8 cellular contexts compared by ENCODE assay signal in genomic region chr19:13172335-13173128, GRCh38. TPM values are rescaled to one million over a fixed set of nuclear protein-coding genes. Genes with fewer than 3 reads are reported as not detected.
DNase-seq lines count a peak whose midpoint lies in the region; ATAC-seq, FAIRE-seq and TF ChIP-seq lines count a peak whose summit lies in the region.

No MANE protein-coding gene starts in this region.

- H3K27me3 ChIP-seq in pancreas: no peaks in the 10 kb centered on the region
- H3K27me3 ChIP-seq in aorta (ENCODE audit: control insufficient read depth in 1 of 2, insufficient read depth in 2 of 2, low read length in 1 of 2): no peaks in the 10 kb centered on the region

- FAIRE-seq in pancreas (lab: Jason Lieb, UNC): no peak

- peak overlapping the region; percentile 95 for H3K27ac Mint-ChIP-seq in activated T-helper 1 cell treated with anti-CD3 and anti-CD28 coated beads, Interleukin-12 subunit alpha, Interleukin-12 subunit beta, Interleukin-2, Interleukin-4 antibody, amounts not matched to agents 30 ng/mL and 10 ng/mL and 1 ng/mL, durations not matched to agents 14 hours and 24 hours and 36 hours

- H3K36me3 ChIP-seq in pancreas: no peaks in the 10 kb centered on the region
- H3K36me3 ChIP-seq in aorta (ENCODE audit: control insufficient read depth in 1 of 2, insufficient read depth in 2 of 2, low read length in 1 of 2): no peaks in the 10 kb centered on the region

- peaks cover 51% of the 10 kb centered on the region for H3K4me1 Mint-ChIP-seq in activated T-helper 1 cell treated with anti-CD3 and anti-CD28 coated beads, Interleukin-12 subunit alpha, Interleukin-12 subunit beta, Interleukin-2, Interleukin-4 antibody, amounts not matched to agents 30 ng/mL and 10 ng/mL and 1 ng/mL, durations not matched to agents 14 hours and 24 hours and 36 hours (ENCODE audit: low read depth)

- H3K4me3 ChIP-seq in fibroblast of the aortic adventitia (ENCODE audit: low read depth, low read length) (no peak overlapping the region), pancreas (no peak overlapping the region), aorta (ENCODE audit: low read length in 2 of 2) (no peak overlapping the region)

- peaks cover 0 to 8% (median 0%) of the 10 kb centered on the region in 3 donors for H3K4me1 ChIP-seq in pancreas
- H3K4me1 ChIP-seq in aorta (ENCODE audit: control insufficient read depth in 1 of 2, insufficient read depth in 2 of 2, low read length in 2 of 2): no peaks in the 10 kb centered on the region

- H3K9me3 ChIP-seq in pancreas (no peaks in the 10 kb centered on the region), aorta (ENCODE audit: control insufficient read depth, low read length) (no peaks in the 10 kb centered on the region)

- 71 to 72% methylated on average over 19 of the region's 19 CpGs for WGBS in pancreas, 2 donors
- WGBS in aorta, 2 donors: 9 to 14% methylated on average over 19 of the region's 19 CpGs

- DNase-seq in H4 (ENCODE audit: low spot score) (peak; percentile 90), fibroblast of the aortic adventitia (ENCODE audit: low read depth) (peak; percentile 78), pancreas (peak in 5 of 6 donors; percentile 58 to 85 (median 73)), aorta (peak; percentile 95)
- no peak for DNase-seq in activated T-helper 1 cell treated with anti-CD3 and anti-CD28 coated beads, Interleukin-12 subunit alpha, Interleukin-12 subunit beta, Interleukin-2, Interleukin-4 antibody, amounts not matched to agents 30 ng/mL and 10 ng/mL and 1 ng/mL, durations not matched to agents 14 hours and 24 hours and 36 hours (ENCODE audit: low spot score)

- ATAC-seq in pancreas: peak in 3 of 4 donors; percentile 23 to 49 (median 33)
- peak; percentile 64 for ATAC-seq in aorta (ENCODE audit: low FRiP score)
- no peak for ATAC-seq in HG02938 (IDR thresholded peaks at IDR 0.05; ENCODE audit: unreplicated experiment)
- no peak for ATAC-seq in GM21360 (IDR thresholded peaks at IDR 0.05; ENCODE audit: unreplicated experiment)

- peaks cover 8% of the 10 kb centered on the region for H3K36me3 Mint-ChIP-seq in activated T-helper 1 cell treated with anti-CD3 and anti-CD28 coated beads, Interleukin-12 subunit alpha, Interleukin-12 subunit beta, Interleukin-2, Interleukin-4 antibody, amounts not matched to agents 30 ng/mL and 10 ng/mL and 1 ng/mL, durations not matched to agents 14 hours and 24 hours and 36 hours (ENCODE audit: low read depth)

- intact Hi-C loops in activated T-helper 1 cell treated with anti-CD3 and anti-CD28 coated beads, Interleukin-12 subunit alpha, Interleukin-12 subunit beta, Interleukin-2, Interleukin-4 antibody, amounts not matched to agents 30 ng/mL and 10 ng/mL and 1 ng/mL, durations not matched to agents 14 hours and 24 hours and 36 hours (cut with micrococcal nuclease): loop anchor here (2.0 kb wide), 1 partner anchor 18 kb away; no protein-coding TSS in a partner anchor
- intact Hi-C loops in pancreas (cut with DNase I) (no loop called here), aorta (cut with DNase I) (loop anchor here in 1 of 2 donors (10.0 kb wide), 1 partner anchor 552 kb away; no protein-coding TSS in a partner anchor)

- peak overlapping the region; percentile 82 for H3K4me3 Mint-ChIP-seq in activated T-helper 1 cell treated with anti-CD3 and anti-CD28 coated beads, Interleukin-12 subunit alpha, Interleukin-12 subunit beta, Interleukin-2, Interleukin-4 antibody, amounts not matched to agents 30 ng/mL and 10 ng/mL and 1 ng/mL, durations not matched to agents 14 hours and 24 hours and 36 hours

- H3K27ac ChIP-seq in pancreas (peak overlapping the region in 3 of 4 donors; percentile 35 to 67 (median 65)), aorta (ENCODE audit: low read depth in 1 of 2, low read length in 2 of 2) (peak overlapping the region; percentile 31 to 96)

- TF ChIP-seq CTCF in fibroblast of the aortic adventitia (IDR thresholded peaks at IDR 0.05; ENCODE audit: insufficient read depth, low read length) (no peak), pancreas (IDR thresholded peaks at IDR 0.05) (no peak)

- H3K9me3 Mint-ChIP-seq in activated T-helper 1 cell treated with anti-CD3 and anti-CD28 coated beads, Interleukin-12 subunit alpha, Interleukin-12 subunit beta, Interleukin-2, Interleukin-4 antibody, amounts not matched to agents 30 ng/mL and 10 ng/mL and 1 ng/mL, durations not matched to agents 14 hours and 24 hours and 36 hours: no peaks in the 10 kb centered on the region

- H3K27me3 Mint-ChIP-seq in activated T-helper 1 cell treated with anti-CD3 and anti-CD28 coated beads, Interleukin-12 subunit alpha, Interleukin-12 subunit beta, Interleukin-2, Interleukin-4 antibody, amounts not matched to agents 30 ng/mL and 10 ng/mL and 1 ng/mL, durations not matched to agents 14 hours and 24 hours and 36 hours (ENCODE audit: insufficient read depth): no peaks in the 10 kb centered on the region

TF ChIP-seq in PFSK-1, 5 proteins besides CTCF, POLR2A, EP300 and RAD21 (continues in another document):
- TF ChIP-seq REST (IDR thresholded peaks at IDR 0.05; ENCODE audit: insufficient read depth in 1 of 2, low read depth in 2 of 2, low read length in 2 of 2) (no peak), FOXP2 (optimal IDR thresholded peaks at IDR 0.05; ENCODE audit: borderline replicate concordance, extremely low read depth, extremely low read length, insufficient read depth) (peak; percentile 69), POLR2AphosphoS5 (IDR thresholded peaks at IDR 0.05; ENCODE audit: low read depth, low read length) (no peak; the same call in 1 of the 2 replicates)

RNA-seq across cellular contexts. Expression of gene IER2, which starts 22.3 kb away (rescaled TPM):
- total RNA-seq in H4 (2014; rRNA removed; shearing (Covaris generic)): 6.4 and 14.6 TPM in 2 replicates
- polyA plus RNA-seq in PFSK-1 (2012; ENCODE audit: insufficient read length, low read depth): 110 TPM
- 173 and 175 TPM in 2 replicates for total RNA-seq in activated T-helper 1 cell treated with anti-CD3 and anti-CD28 coated beads, Interleukin-12 subunit alpha, Interleukin-12 subunit beta, Interleukin-2, Interleukin-4 antibody, amounts not matched to agents 30 ng/mL and 10 ng/mL and 1 ng/mL, durations not matched to agents 14 hours and 24 hours and 36 hours
- 20.3 and 43.5 TPM in 2 replicates for total RNA-seq in fibroblast of the aortic adventitia (ENCODE audit: low replicate concordance)
- 10 to 100 TPM; 32.4 to 59.2 (median 37.7) TPM for total RNA-seq in pancreas
- 100 to 1,000 TPM in 1 of 2 donors, 10 to 100 TPM in 1; 80.7 to 179 TPM for polyA plus RNA-seq in pancreas
- 100 to 1,000 TPM; 143 to 239 TPM for total RNA-seq in aorta
- 100 to 1,000 TPM in 1 of 2 donors, 10 to 100 TPM in 1; 39.7 to 269 TPM for polyA plus RNA-seq in aorta

RNA-seq across cellular contexts. Expression of gene STX10, which starts 22.4 kb away (rescaled TPM):
- total RNA-seq in H4 (2014; rRNA removed; shearing (Covaris generic)): 68.5 and 94.4 TPM in 2 replicates
- 141 TPM for polyA plus RNA-seq in PFSK-1 (2012; ENCODE audit: insufficient read length, low read depth)
- 73.8 and 78.1 TPM in 2 replicates for total RNA-seq in activated T-helper 1 cell treated with anti-CD3 and anti-CD28 coated beads, Interleukin-12 subunit alpha, Interleukin-12 subunit beta, Interleukin-2, Interleukin-4 antibody, amounts not matched to agents 30 ng/mL and 10 ng/mL and 1 ng/mL, durations not matched to agents 14 hours and 24 hours and 36 hours
- total RNA-seq in fibroblast of the aortic adventitia (ENCODE audit: low replicate concordance) (62.7 and 122 TPM in 2 replicates), pancreas (10 to 100 TPM; 14.0 to 24.6 (median 17.0) TPM), aorta (10 to 100 TPM; 33.0 to 47.4 TPM)
- polyA plus RNA-seq in pancreas (10 to 100 TPM; 61.4 to 73.5 TPM), aorta (100 to 1,000 TPM in 1 of 2 donors, 10 to 100 TPM in 1; 70.5 to 105 TPM)

RNA-seq across cellular contexts. Expression of gene NACC1, which starts 54.5 kb away (rescaled TPM):
- total RNA-seq in H4 (2014; rRNA removed; shearing (Covaris generic)): 46.2 and 55.0 TPM in 2 replicates
- 58.8 TPM for polyA plus RNA-seq in PFSK-1 (2012; ENCODE audit: insufficient read length, low read depth)
- total RNA-seq in activated T-helper 1 cell treated with anti-CD3 and anti-CD28 coated beads, Interleukin-12 subunit alpha, Interleukin-12 subunit beta, Interleukin-2, Interleukin-4 antibody, amounts not matched to agents 30 ng/mL and 10 ng/mL and 1 ng/mL, durations not matched to agents 14 hours and 24 hours and 36 hours: 124 TPM in 2 replicates
- total RNA-seq in fibroblast of the aortic adventitia (ENCODE audit: low replicate concordance) (11.5 and 51.2 TPM in 2 replicates), pancreas (10 to 100 TPM in 5 of 6 donors, 1 to 10 TPM in 1; 9.8 to 25.3 (median 14.1) TPM), aorta (10 to 100 TPM; 26.0 to 37.4 TPM)
- polyA plus RNA-seq in pancreas (10 to 100 TPM in 1 of 2 donors, 1 to 10 TPM in 1; 7.0 to 19.8 TPM), aorta (1 to 10 TPM; 5.0 to 7.8 TPM)

RNA-seq across cellular contexts. Expression of gene TRMT1, which starts 56.0 kb away (rescaled TPM):
- 22.5 and 35.1 TPM in 2 replicates for total RNA-seq in H4 (2014; rRNA removed; shearing (Covaris generic))
- 129 TPM for polyA plus RNA-seq in PFSK-1 (2012; ENCODE audit: insufficient read length, low read depth)
- 154 and 157 TPM in 2 replicates for total RNA-seq in activated T-helper 1 cell treated with anti-CD3 and anti-CD28 coated beads, Interleukin-12 subunit alpha, Interleukin-12 subunit beta, Interleukin-2, Interleukin-4 antibody, amounts not matched to agents 30 ng/mL and 10 ng/mL and 1 ng/mL, durations not matched to agents 14 hours and 24 hours and 36 hours
- total RNA-seq in fibroblast of the aortic adventitia (ENCODE audit: low replicate concordance) (19.2 and 23.9 TPM in 2 replicates), pancreas (10 to 100 TPM; 12.7 to 29.2 (median 19.1) TPM), aorta (10 to 100 TPM; 23.9 to 26.5 TPM)
- polyA plus RNA-seq in pancreas (100 to 1,000 TPM in 1 of 2 donors, 10 to 100 TPM in 1; 85.5 to 108 TPM), aorta (10 to 100 TPM; 17.9 to 62.2 TPM)

Comparison
In these comparisons a context has a peak if more than half of its experiments do, and no peak if none do; other contexts are left out.
1. ATAC-seq: peak in pancreas (3 of 4) and aorta (single experiment); none in HG02938 (single experiment) and GM21360 (single experiment).